ENCODE assay signal across 9 cellular contexts in the genomic region with DNA sequence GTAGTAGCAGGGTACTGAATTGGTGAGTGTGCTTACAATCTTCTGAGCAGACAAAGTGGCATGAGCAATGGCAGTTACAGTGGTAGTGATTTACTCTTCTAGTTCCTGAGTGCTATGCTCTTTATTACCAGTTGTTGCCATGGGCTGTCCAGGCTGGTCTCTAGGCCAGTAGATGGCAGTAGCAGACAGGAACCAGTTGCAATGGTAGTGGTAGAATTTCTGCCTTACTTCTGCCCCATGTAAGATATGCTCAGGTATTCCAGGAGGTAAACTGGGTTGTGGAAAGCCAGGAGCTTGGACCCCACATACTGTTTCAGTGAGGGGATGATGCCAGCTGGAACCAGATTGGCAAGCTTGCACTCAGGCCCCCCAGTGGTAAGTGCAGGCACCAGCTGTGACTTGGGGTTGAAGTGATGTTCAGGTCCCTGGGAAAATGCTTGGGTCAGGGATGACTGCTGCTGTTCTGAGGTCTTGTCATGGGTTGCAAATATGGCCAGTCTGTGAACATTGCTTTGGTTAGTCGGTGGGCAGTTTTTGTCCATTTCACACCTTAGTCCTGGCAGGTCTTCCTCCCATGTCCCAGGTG.
A peak's percentile ranks its signal among the peaks of the same experiment; 100 is the strongest.
DNase-seq lines count a peak whose midpoint lies in the region; ATAC-seq and TF ChIP-seq lines count a peak whose summit lies in the region.
"Had no signal": no experiment of that assay in that cellular context is flagged by ENCODE, and none has a peak within 500 bp of the region (broad histone marks: within the 10 kb centered on the region; RNA-seq: fewer than 3 reads in every experiment).

No MANE protein-coding gene starts in this region.

- DNase-seq in GM12864 (ENCODE audit: low read depth) (no peak), lower lobe of right lung (no peak), KG1 (lab: John Stamatoyannopoulos, UW) (no peak), upper lobe of left lung (no peak), activated gamma-delta T cell (lab: John Stamatoyannopoulos, UW) (no peak), thyroid gland (no peak)
- peak; percentile 14 for DNase-seq in activated CD4-positive, alpha-beta T cell treated with anti-CD3 and anti-CD28 coated beads for 48 hours

- TF ChIP-seq POLR2A in upper lobe of left lung (IDR thresholded peaks at IDR 0.05) (no peak), thyroid gland (IDR thresholded peaks at IDR 0.05) (no peak)

- no peak for TF ChIP-seq EP300 in upper lobe of left lung (IDR thresholded peaks at IDR 0.05)

- intact Hi-C loops in lower lobe of right lung (cut with DNase I) (no loop called here), thyroid gland (cut with DNase I) (no loop called here)

- H3K9me3 ChIP-seq in lower lobe of right lung: no peaks in the 10 kb centered on the region
- H3K9me3 ChIP-seq in upper lobe of left lung: no peaks in the 10 kb centered on the region
- H3K9me3 ChIP-seq in thyroid gland: no peaks in the 10 kb centered on the region

- H3K4me1 ChIP-seq in lower lobe of right lung: no peaks in the 10 kb centered on the region
- no peaks in the 10 kb centered on the region for H3K4me1 ChIP-seq in upper lobe of left lung
- H3K4me1 ChIP-seq in thyroid gland: no peaks in the 10 kb centered on the region

- H3K27me3 ChIP-seq in lower lobe of right lung (ENCODE audit: low read depth) (no peaks in the 10 kb centered on the region), upper lobe of left lung (no peaks in the 10 kb centered on the region), thyroid gland (no peaks in the 10 kb centered on the region)

- H3K4me3 ChIP-seq in GM12864 (ENCODE audit: low read depth, low read length) (no peak overlapping the region), lower lobe of right lung (no peak overlapping the region), upper lobe of left lung (no peak overlapping the region), thyroid gland (replicated peaks in 1 of 3) (no peak overlapping the region)

- H3K36me3 ChIP-seq in lower lobe of right lung (no peaks in the 10 kb centered on the region), upper lobe of left lung (no peaks in the 10 kb centered on the region), thyroid gland (no peaks in the 10 kb centered on the region)

- H3K27ac ChIP-seq in lower lobe of right lung (no peak overlapping the region), upper lobe of left lung (no peak overlapping the region), thyroid gland (no peak overlapping the region)
- H3K27ac ChIP-seq: epithelial cell of prostate had no signal

- WGBS in upper lobe of left lung, 2 donors: 62% methylated on average over 1 of the region's 1 CpG; no CpG with 5 or more reads in 1 of the 2 donors
- 80% methylated on average over 1 of the region's 1 CpG; no CpG with 5 or more reads in 1 of the 2 donors for WGBS in thyroid gland, 2 donors

- peak; percentile 78 for ATAC-seq in HG02885 (IDR thresholded peaks at IDR 0.05; ENCODE audit: poor library complexity, unreplicated experiment)
- no peak for ATAC-seq in lower lobe of right lung
- ATAC-seq in upper lobe of left lung (ENCODE audit: low FRiP score in 2 of 2): no peak

- peak; percentile 54 for TF ChIP-seq CTCF in GM12864 (IDR thresholded peaks at IDR 0.05; ENCODE audit: low read depth, low read length, missing control alignments)
- TF ChIP-seq CTCF in lower lobe of right lung (IDR thresholded peaks at IDR 0.05): peak; percentile 26
- TF ChIP-seq CTCF in upper lobe of left lung (IDR thresholded peaks at IDR 0.05): no peak
- TF ChIP-seq CTCF in thyroid gland (IDR thresholded peaks at IDR 0.05): no peak

Comparison
In these comparisons a context has a peak if more than half of its experiments do, and no peak if none do; other contexts are left out.
1. CTCF ChIP-seq: peak in GM12864 (single experiment) and lower lobe of right lung (single experiment); none in upper lobe of left lung (0 of 6) and thyroid gland (0 of 6).